In genomic region chr22:27203276-27203660, GRCh38 we compare ENCODE assay signal across 1 cellular context.
TF ChIP-seq lines count a peak whose summit lies in the region.

No MANE protein-coding gene starts in this region.

TF ChIP-seq in GM12891, 5 proteins besides CTCF, POLR2A, EP300 and RAD21 (continued from another document):
- TF ChIP-seq POU2F2 (IDR thresholded peaks at IDR 0.05; ENCODE audit: low read depth, low read length) (no peak), SPI1 (IDR thresholded peaks at IDR 0.05; ENCODE audit: low read depth, low read length) (no peak), POLR2AphosphoS5 (IDR thresholded peaks at IDR 0.05; ENCODE audit: low read depth, low read length) (no peak)
